30 cellular contexts compared by ENCODE assay signal in the genomic region with DNA sequence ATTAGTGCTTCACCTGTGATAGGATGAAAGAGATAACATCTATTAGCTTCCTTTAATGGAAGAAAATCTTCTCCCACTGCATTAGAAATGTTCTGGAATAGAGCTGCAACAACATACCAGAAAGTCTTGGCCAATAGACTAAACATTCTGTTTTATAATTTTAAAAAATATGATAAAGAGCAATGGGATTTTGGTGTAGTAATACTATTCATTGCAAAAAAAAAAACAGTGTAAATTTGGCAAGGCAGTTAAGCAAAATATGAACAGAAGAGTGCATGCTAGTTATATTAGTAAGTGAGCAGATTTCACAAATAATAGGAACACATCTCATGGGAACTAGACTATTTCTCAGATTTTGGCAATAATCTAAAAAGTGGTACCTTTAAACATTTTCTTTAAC.
"Had no signal": no experiment of that assay in that cellular context is flagged by ENCODE, and none has a peak within 500 bp of the region (broad histone marks: within the 10 kb centered on the region; RNA-seq: fewer than 3 reads in every experiment).

No MANE protein-coding gene starts in this region.

- H3K27ac ChIP-seq: adrenal gland, brain microvascular endothelial cell, left lung, lower lobe of right lung, right atrium auricular region, stomach, suprapubic skin, transverse colon had no signal

- H3K4me3 Mint-ChIP-seq: activated B cell treated with CpG ODN at 0.5 μM for 24 hours; activated naive CD8-positive, alpha-beta T cell; endodermal cell; immature natural killer cell; naive thymus-derived CD8-positive, alpha-beta T cell; neural crest cell; stimulated activated naive B cell treated with anti-CD40 and anti-IgM and Interleukin-4, amounts not matched to agents 10 μg/mL and 1 μg/mL and 100 μg/mL, for 72 hours; T-helper 2 cell treated with Interferon-gamma antibody and Interleukin-4, amounts not matched to agents 5 μg/mL and 100 μg/mL, for 36 hours had no signal

- H3K27me3 ChIP-seq: adrenal gland, brain microvascular endothelial cell, left lung, right atrium auricular region, stomach, suprapubic skin, transverse colon had no signal

- H3K4me1 Mint-ChIP-seq: activated B cell treated with CpG ODN at 0.5 μM for 24 hours; endodermal cell; immature natural killer cell; naive thymus-derived CD8-positive, alpha-beta T cell; stimulated activated naive B cell treated with anti-CD40 and anti-IgM and Interleukin-4, amounts not matched to agents 10 μg/mL and 1 μg/mL and 100 μg/mL, for 72 hours had no signal

- H3K9me3 Mint-ChIP-seq: activated B cell treated with CpG ODN at 0.5 μM for 24 hours; immature natural killer cell; naive thymus-derived CD8-positive, alpha-beta T cell; stimulated activated naive B cell treated with anti-CD40 and anti-IgM and Interleukin-4, amounts not matched to agents 10 μg/mL and 1 μg/mL and 100 μg/mL, for 72 hours; T-helper 2 cell treated with Interferon-gamma antibody and Interleukin-4, amounts not matched to agents 5 μg/mL and 100 μg/mL, for 36 hours had no signal

- H3K4me1 ChIP-seq: adrenal gland, left lung, lower lobe of right lung, right atrium auricular region, stomach, suprapubic skin, transverse colon had no signal

- H3K36me3 Mint-ChIP-seq: activated naive CD8-positive, alpha-beta T cell; immature natural killer cell; naive thymus-derived CD8-positive, alpha-beta T cell had no signal

- H3K36me3 ChIP-seq: adrenal gland, brain microvascular endothelial cell, left lung, lower lobe of right lung, right atrium auricular region, stomach, suprapubic skin, transverse colon had no signal

- ATAC-seq: esophagus mucosa; left lung; lower lobe of right lung; naive thymus-derived CD8-positive, alpha-beta T cell; stimulated activated naive B cell treated with anti-CD40 and anti-IgM and Interleukin-4, amounts not matched to agents 10 μg/mL and 1 μg/mL and 100 μg/mL, for 72 hours had no signal

- H3K9me3 ChIP-seq: adrenal gland, left lung, lower lobe of right lung, right atrium auricular region, suprapubic skin, transverse colon had no signal

- H3K27ac Mint-ChIP-seq: activated B cell treated with CpG ODN at 0.5 μM for 24 hours; activated naive CD8-positive, alpha-beta T cell; endodermal cell; immature natural killer cell; naive thymus-derived CD8-positive, alpha-beta T cell; stimulated activated naive B cell treated with anti-CD40 and anti-IgM and Interleukin-4, amounts not matched to agents 10 μg/mL and 1 μg/mL and 100 μg/mL, for 72 hours; T-helper 2 cell treated with Interferon-gamma antibody and Interleukin-4, amounts not matched to agents 5 μg/mL and 100 μg/mL, for 36 hours had no signal

- H3K27me3 Mint-ChIP-seq: activated naive CD8-positive, alpha-beta T cell; stimulated activated naive B cell treated with anti-CD40 and anti-IgM and Interleukin-4, amounts not matched to agents 10 μg/mL and 1 μg/mL and 100 μg/mL, for 72 hours had no signal

- DNase-seq: activated B cell treated with CpG ODN at 0.5 μM for 24 hours; activated CD4-positive, alpha-beta T cell treated with anti-CD3 and anti-CD28 coated beads, Interleukin-2, amount 50 U/mL, for 4 hours; activated effector memory CD4-positive, alpha-beta T cell treated with Interleukin-2 at 50 U/mL for 16 hours; activated naive CD4-positive, alpha-beta T cell treated with Interleukin-2 at 50 U/mL for 16 hours; adrenal gland; brain microvascular endothelial cell; caudate nucleus; endodermal cell; foreskin fibroblast; head of caudate nucleus; hippocampal formation; immature natural killer cell; kidney glomerular epithelial cell; left lung; lower lobe of right lung; mesenchymal stem cell; naive thymus-derived CD8-positive, alpha-beta T cell; nucleus accumbens; stimulated activated CD4-positive, alpha-beta T cell treated with anti-CD3 and anti-CD28 coated beads, Interleukin-15, amount 100 ng/mL, for 24 hours; stimulated activated CD4-positive, alpha-beta T cell treated with anti-CD3 and anti-CD28 coated beads, Interleukin-2, amount 100 ng/mL, for 24 hours; stimulated activated naive B cell treated with anti-CD40 and anti-IgM and Interleukin-4, amounts not matched to agents 10 μg/mL and 1 μg/mL and 100 μg/mL, for 72 hours; stomach; T-helper 1 cell; transverse colon had no signal

- H3K4me3 ChIP-seq: adrenal gland, left lung, lower lobe of right lung, right atrium auricular region, stomach, suprapubic skin, transverse colon had no signal
